In the genomic region with DNA sequence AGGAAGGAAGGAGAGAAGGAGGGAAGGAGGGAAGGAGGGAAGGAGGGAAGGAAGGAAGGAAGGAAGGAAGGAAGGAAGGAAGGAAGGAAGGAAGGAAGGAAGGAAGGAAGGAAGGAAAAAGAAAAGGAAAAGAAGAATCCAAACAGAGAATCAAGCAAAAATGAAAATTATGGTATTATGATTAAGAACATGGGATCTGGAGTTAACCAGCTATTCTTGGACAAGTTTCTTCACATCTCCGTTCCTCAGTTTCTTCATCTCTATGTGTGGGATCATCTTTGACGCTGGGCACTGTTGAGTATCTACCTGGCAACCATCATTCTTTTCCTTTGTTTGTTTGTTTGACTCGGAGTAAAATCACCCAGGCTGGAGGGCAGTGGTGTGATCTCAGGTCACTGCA, we compare ENCODE assay signal across 29 cellular contexts.
"Had no signal": no experiment of that assay in that cellular context is flagged by ENCODE, and none has a peak within 500 bp of the region (broad histone marks: within the 10 kb centered on the region; RNA-seq: fewer than 3 reads in every experiment).

No MANE protein-coding gene starts in this region.

- DNase-seq: activated B cell treated with CpG ODN at 0.5 μM for 24 hours; activated CD4-positive, alpha-beta memory T cell treated with anti-CD3 and anti-CD28 coated beads for 36 hours; activated CD4-positive, alpha-beta memory T cell treated with anti-CD3 and anti-CD28 coated beads, Interleukin-2, amount 10 ng/mL, durations not matched to agents 7 days and 5 days; activated CD4-positive, alpha-beta T cell treated with anti-CD3 and anti-CD28 coated beads for 1 hour; activated CD4-positive, alpha-beta T cell treated with anti-CD3 and anti-CD28 coated beads for 36 hours; activated CD4-positive, alpha-beta T cell treated with anti-CD3 and anti-CD28 coated beads for 4 hours; activated CD4-positive, alpha-beta T cell treated with anti-CD3 and anti-CD28 coated beads for 48 hours; activated CD4-positive, alpha-beta T cell treated with anti-CD3 and anti-CD28 coated beads, Interleukin-2, amount 10 ng/mL, durations not matched to agents 24 days and 14 days; activated CD4-positive, alpha-beta T cell treated with anti-CD3 and anti-CD28 coated beads, Interleukin-2, amount 10 ng/mL, durations not matched to agents 7 days and 5 days; activated CD4-positive, alpha-beta T cell treated with anti-CD3 and anti-CD28 coated beads, Interleukin-2, amount 50 U/mL, for 1 hour; activated CD4-positive, alpha-beta T cell treated with anti-CD3 and anti-CD28 coated beads, Interleukin-2, amount 50 U/mL, for 4 hours; activated CD4-positive, alpha-beta T cell treated with anti-CD3 and anti-CD28 coated beads, Interleukin-2, amount 50 U/mL, for 48 hours; activated CD4-positive, CD25-positive, alpha-beta regulatory T cell; activated CD4-positive, CD25-positive, alpha-beta regulatory T cell treated with anti-CD3 and anti-CD28 coated beads, Interleukin-2, amount 50 U/mL, for 72 hours; activated CD8-positive, alpha-beta memory T cell treated with anti-CD3 and anti-CD28 coated beads, Interleukin-2, amount 10 ng/mL, durations not matched to agents 7 days and 5 days; activated CD8-positive, alpha-beta memory T cell treated with anti-CD3 and anti-CD28 coated beads, Interleukin-2, amount 50 U/mL, for 4 hours; activated CD8-positive, alpha-beta T cell treated with anti-CD3 and anti-CD28 coated beads for 36 hours; activated CD8-positive, alpha-beta T cell treated with anti-CD3 and anti-CD28 coated beads, Interleukin-2, amount 10 ng/mL, durations not matched to agents 7 days and 5 days; activated T-cell treated with anti-CD3 and anti-CD28 coated beads for 4 hours; T-helper 1 cell; T-helper 17 cell; T-helper 2 cell; T-helper 9 cell; T1000; WERI-Rb-1 had no signal

- H3K27ac ChIP-seq: VCaP, WERI-Rb-1 had no signal

- H3K36me3 ChIP-seq: WERI-Rb-1 had no signal

- FAIRE-seq: TTC549 had no signal

- ATAC-seq: activated CD4-positive, alpha-beta T cell treated with anti-CD3 and anti-CD28 coated beads for 36 hours; activated CD4-positive, CD25-positive, alpha-beta regulatory T cell treated with anti-CD3 and anti-CD28 coated beads, Interleukin-2, amount 50 U/mL, for 24 hours; activated CD8-positive, alpha-beta memory T cell treated with anti-CD3 and anti-CD28 coated beads, Interleukin-2, amount 10 ng/mL, durations not matched to agents 7 days and 5 days; activated CD8-positive, alpha-beta T cell treated with anti-CD3 and anti-CD28 coated beads for 36 hours; activated CD8-positive, alpha-beta T cell treated with anti-CD3 and anti-CD28 coated beads, Interleukin-2, amount 10 ng/mL, durations not matched to agents 7 days and 5 days; T-helper 17 cell; WTC11 had no signal
